In the genomic region with DNA sequence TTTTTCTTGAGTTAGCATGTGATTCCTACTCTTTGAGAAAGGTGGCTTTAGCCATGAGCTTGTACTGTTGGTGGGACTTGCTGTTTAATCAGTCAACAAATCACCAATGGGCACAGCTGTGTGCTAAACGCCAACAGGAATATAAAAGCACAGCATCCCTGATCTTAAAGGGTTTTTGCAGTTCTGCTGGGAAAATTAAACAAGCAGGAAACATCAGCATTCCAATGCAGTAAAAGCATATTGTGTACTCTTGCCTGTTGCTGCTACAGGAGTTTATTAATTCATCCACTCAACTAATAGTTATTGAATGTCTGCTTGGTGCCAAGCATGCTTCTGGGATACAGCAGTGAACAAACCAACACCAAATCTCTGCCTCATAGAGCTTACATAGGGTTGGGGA, we compare ENCODE assay signal across 13 cellular contexts. TPM values are rescaled to one million over a fixed set of nuclear protein-coding genes. Genes with fewer than 3 reads are reported as not detected.
DNase-seq lines count a peak whose midpoint lies in the region; ATAC-seq, FAIRE-seq and TF ChIP-seq lines count a peak whose summit lies in the region.
"Had no signal": no experiment of that assay in that cellular context is flagged by ENCODE, and none has a peak within 500 bp of the region (broad histone marks: within the 10 kb centered on the region; RNA-seq: fewer than 3 reads in every experiment).

No MANE protein-coding gene starts in this region.

- H3K4me1 ChIP-seq in right atrium auricular region (peaks cover 0 to 29% of the 10 kb centered on the region in 2 donors), endothelial cell of umbilical vein (ENCODE audit: control insufficient read depth, extremely low read depth, insufficient read depth, low read length) (peaks cover 52% of the 10 kb centered on the region), vagina (peaks cover 21% of the 10 kb centered on the region)

- H3K9me1 ChIP-seq in endothelial cell of umbilical vein (replicated peaks; ENCODE audit: control insufficient read depth, extremely low read depth, insufficient read depth, low read length), result no peaks in the 10 kb centered on the region

- BruUV-seq in endothelial cell of umbilical vein (replicated peaks; lab: Mats Ljungman, UMichigan), result TSS peak; percentile 88

- no peaks in the 10 kb centered on the region for H4K20me1 ChIP-seq in endothelial cell of umbilical vein (replicated peaks; ENCODE audit: control insufficient read depth, extremely low read depth, insufficient read depth, low read length)

- TF ChIP-seq CTCF in right atrium auricular region (IDR thresholded peaks at IDR 0.05) (no peak), endothelial cell of umbilical vein (IDR thresholded peaks at IDR 0.05; ENCODE audit: extremely low read depth in 1 of 2, insufficient read depth in 1 of 2, low read depth in 1 of 2, low read length in 2 of 2) (no peak), nephron progenitor cell (IDR thresholded peaks at IDR 0.05) (no peak), vagina (IDR thresholded peaks at IDR 0.05) (no peak)

- intact Hi-C loops in left ventricle myocardium superior (cut with micrococcal nuclease) (no loop called here), endothelial cell of umbilical vein (cut with micrococcal nuclease) (loop anchor here (1.0 kb wide), 1 partner anchor 40 kb away; no protein-coding TSS in a partner anchor), vagina (cut with DNase I) (no loop called here)

- no peaks in the 10 kb centered on the region for H3K79me2 ChIP-seq in endothelial cell of umbilical vein (ENCODE audit: control insufficient read depth, insufficient read depth, low read length)

- H3K27ac Mint-ChIP-seq in nephron progenitor cell, result peak overlapping the region; percentile 39

- peaks cover 27% of the 10 kb centered on the region for H3K4me1 Mint-ChIP-seq in nephron progenitor cell

- peaks cover 17% of the 10 kb centered on the region for H3K9me3 Mint-ChIP-seq in nephron progenitor cell

- H3K9ac ChIP-seq in endothelial cell of umbilical vein (replicated peaks; ENCODE audit: extremely low read depth, insufficient read depth, low read length), result peak overlapping the region; percentile 80

- dilution Hi-C loops in endothelial cell of umbilical vein (cut with MboI; ENCODE audit: extremely low pct_ligation_motif_present, low sequenced_read_pairs), result no loop called here

- CTCF ChIA-PET in endothelial cell of umbilical vein (lab: Charles Lee), result interaction anchor here (1.1 to 3.9 kb wide), 9 partner anchors 15 to 286 kb away, joined by 3 to 35 read pairs (median 5); a partner anchor contains a TSS

- H3K27ac ChIP-seq in right atrium auricular region (peak overlapping the region; percentile 61 to 83), endothelial cell of umbilical vein (ENCODE audit: insufficient read depth, low read depth, low read length) (peak overlapping the region; percentile 94), vagina (peak overlapping the region; percentile 53)
- H3K27ac ChIP-seq: VCaP had no signal

- TF ChIP-seq POLR2A in endothelial cell of umbilical vein (IDR thresholded peaks at IDR 0.05; ENCODE audit: low read depth, low read length), result no peak
- no peak for TF ChIP-seq POLR2A in vagina (IDR thresholded peaks at IDR 0.05)

- no peak for DNase-seq in right atrium auricular region (ENCODE audit: low spot score)
- no peak for DNase-seq in left ventricle myocardium superior
- DNase-seq in endothelial cell of umbilical vein (ENCODE audit: low read depth, low spot score), result peak; percentile 70
- DNase-seq in nephron progenitor cell, result no peak
- DNase-seq in vagina (ENCODE audit: extremely low spot score in 2 of 2), result no peak
- DNase-seq in SKM-1 (lab: John Stamatoyannopoulos, UW; ENCODE audit: unreplicated experiment), result no peak
- no peak for DNase-seq in activated gamma-delta T cell treated with Interleukin-2 at 50 U/mL for 16 hours
- DNase-seq: stimulated activated CD4-positive, alpha-beta T cell treated with anti-CD3 and anti-CD28 coated beads, Interleukin-4, amount 100 ng/mL, for 1 hour had no signal

- peaks cover 4% of the 10 kb centered on the region for H3K36me3 Mint-ChIP-seq in nephron progenitor cell (ENCODE audit: low read depth)

- ATAC-seq in left ventricle myocardium superior (no peak), HG03045 (IDR thresholded peaks at IDR 0.05; ENCODE audit: unreplicated experiment) (no peak)

- POLR2A ChIA-PET in endothelial cell of umbilical vein (lab: Charles Lee), result interaction anchor here (0.9 to 1.7 kb wide), 2 partner anchors 15 to 101 kb away, joined by 3 to 9 read pairs; no protein-coding TSS in a partner anchor

- no peak for FAIRE-seq in endothelial cell of umbilical vein (lab: Jason Lieb, UNC)
- FAIRE-seq: bronchial epithelial cell, GM18507 had no signal

- H3K9me3 ChIP-seq in right atrium auricular region, result no peaks in the 10 kb centered on the region
- no peaks in the 10 kb centered on the region for H3K9me3 ChIP-seq in endothelial cell of umbilical vein (replicated peaks; ENCODE audit: control insufficient read depth, insufficient read depth, low read length)
- no peaks in the 10 kb centered on the region for H3K9me3 ChIP-seq in vagina

- no peak overlapping the region for H3K4me3 ChIP-seq in right atrium auricular region
- H3K4me3 ChIP-seq in endothelial cell of umbilical vein (replicated peaks in 1 of 3; ENCODE audit: insufficient read depth in 1 of 3, low read depth in 1 of 3, low read length in 3 of 3), result no peak overlapping the region
- no peak overlapping the region for H3K4me3 ChIP-seq in vagina

- peak overlapping the region; percentile 71 for H3K4me2 ChIP-seq in endothelial cell of umbilical vein (ENCODE audit: insufficient read depth, low read length)

- peak overlapping the region; percentile 67 for H2AFZ ChIP-seq in endothelial cell of umbilical vein (ENCODE audit: low read depth, low read length)

- H3K4me3 Mint-ChIP-seq in nephron progenitor cell, result no peak overlapping the region

- no peaks in the 10 kb centered on the region for H3K27me3 ChIP-seq in right atrium auricular region
- H3K27me3 ChIP-seq in endothelial cell of umbilical vein (ENCODE audit: control insufficient read depth in 2 of 2, insufficient read depth in 2 of 2, low read length in 2 of 2), result no peaks in the 10 kb centered on the region
- no peaks in the 10 kb centered on the region for H3K27me3 ChIP-seq in vagina

- H3K27me3 Mint-ChIP-seq in nephron progenitor cell (ENCODE audit: low read depth, poor library complexity), result peaks cover 8% of the 10 kb centered on the region

- H3K36me3 ChIP-seq in right atrium auricular region (no peaks in the 10 kb centered on the region), endothelial cell of umbilical vein (ENCODE audit: control insufficient read depth in 2 of 2, extremely low read depth in 1 of 2, insufficient read depth in 2 of 2, low read length in 2 of 2) (no peaks in the 10 kb centered on the region), vagina (no peaks in the 10 kb centered on the region)

TF ChIP-seq in endothelial cell of umbilical vein, 7 proteins besides CTCF, POLR2A, EP300 and RAD21:
- TF ChIP-seq JUN (IDR thresholded peaks at IDR 0.05; ENCODE audit: borderline replicate concordance, insufficient read depth, insufficient read length, low read depth) (no peak), EZH2 (IDR thresholded peaks at IDR 0.05; ENCODE audit: borderline replicate concordance, low read depth, low read length, severe bottlenecking) (no peak), MYC (IDR thresholded peaks at IDR 0.05; ENCODE audit: low read depth, low read length) (no peak), FOS (IDR thresholded peaks at IDR 0.05; ENCODE audit: borderline replicate concordance, insufficient read depth, low read length) (no peak), POLR2AphosphoS5 (IDR thresholded peaks at IDR 0.05; ENCODE audit: insufficient read depth, low read depth, low read length) (no peak), GATA2 (IDR thresholded peaks at IDR 0.05; ENCODE audit: insufficient read depth, insufficient read length, low read depth, low read length) (no peak)
- TF ChIP-seq, protein P1, sequence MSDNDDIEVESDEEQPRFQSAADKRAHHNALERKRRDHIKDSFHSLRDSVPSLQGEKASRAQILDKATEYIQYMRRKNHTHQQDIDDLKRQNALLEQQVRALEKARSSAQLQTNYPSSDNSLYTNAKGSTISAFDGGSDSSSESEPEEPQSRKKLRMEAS (IDR thresholded peaks at IDR 0.05; ENCODE audit: insufficient read depth, insufficient read length), result no peak

RNA-seq across cellular contexts. Expression of a gene that starts 27.4 kb away (rescaled TPM):
- total RNA-seq in right atrium auricular region, result 10 to 100 TPM in 1 of 2 donors, 1 to 10 TPM in 1; 3.1 to 10.6 TPM
- 1.1 TPM for total RNA-seq in left ventricle myocardium superior
- total RNA-seq in endothelial cell of umbilical vein, result 21.9 and 42.6 TPM in 2 replicates
- polyA plus RNA-seq in endothelial cell of umbilical vein, result 20.7 and 21.8 TPM in 2 replicates
- polyA plus RNA-seq in endothelial cell of umbilical vein (2011; cell fraction: cytosol; rRNA removed), result 20.4 and 21.6 TPM in 2 replicates
- 9.3 and 11.9 TPM in 2 replicates for polyA plus RNA-seq in endothelial cell of umbilical vein (2011; cell fraction: nucleus; rRNA removed)
- 68.7 and 80.5 TPM in 2 replicates for polyA plus RNA-seq in endothelial cell of umbilical vein (2012)
- polyA minus RNA-seq in endothelial cell of umbilical vein, result 63.3 and 82.4 TPM in 2 replicates
- polyA minus RNA-seq in endothelial cell of umbilical vein (2011; cell fraction: cytosol; rRNA and poly(A)+ RNA removed), result not detected
- polyA minus RNA-seq in endothelial cell of umbilical vein (2011; cell fraction: nucleus; rRNA and poly(A)+ RNA removed), result 11.8 and 23.2 TPM in 2 replicates
- 6.6 TPM for total RNA-seq in vagina

RNA-seq across cellular contexts. Expression of a gene that starts 58.4 kb away (rescaled TPM):
- total RNA-seq in right atrium auricular region, result not detected
- total RNA-seq in left ventricle myocardium superior, result 0.20 TPM
- total RNA-seq in endothelial cell of umbilical vein, result not detected in 2 replicates
- not detected in 2 replicates for polyA plus RNA-seq in endothelial cell of umbilical vein
- polyA plus RNA-seq in endothelial cell of umbilical vein (2011; cell fraction: cytosol; rRNA removed), result not detected in 2 replicates
- polyA plus RNA-seq in endothelial cell of umbilical vein (2011; cell fraction: nucleus; rRNA removed), result not detected in 2 replicates
- not detected in 2 replicates for polyA plus RNA-seq in endothelial cell of umbilical vein (2012)
- not detected in 2 replicates for polyA minus RNA-seq in endothelial cell of umbilical vein
- not detected for polyA minus RNA-seq in endothelial cell of umbilical vein (2011; cell fraction: cytosol; rRNA and poly(A)+ RNA removed)
- not detected in 2 replicates for polyA minus RNA-seq in endothelial cell of umbilical vein (2011; cell fraction: nucleus; rRNA and poly(A)+ RNA removed)
- total RNA-seq in vagina, result not detected
- total RNA-seq: bronchial epithelial cell, kidney epithelial cell had no signal
